Comparison of ENCODE assay signal across 1 cellular context in the genomic region with DNA sequence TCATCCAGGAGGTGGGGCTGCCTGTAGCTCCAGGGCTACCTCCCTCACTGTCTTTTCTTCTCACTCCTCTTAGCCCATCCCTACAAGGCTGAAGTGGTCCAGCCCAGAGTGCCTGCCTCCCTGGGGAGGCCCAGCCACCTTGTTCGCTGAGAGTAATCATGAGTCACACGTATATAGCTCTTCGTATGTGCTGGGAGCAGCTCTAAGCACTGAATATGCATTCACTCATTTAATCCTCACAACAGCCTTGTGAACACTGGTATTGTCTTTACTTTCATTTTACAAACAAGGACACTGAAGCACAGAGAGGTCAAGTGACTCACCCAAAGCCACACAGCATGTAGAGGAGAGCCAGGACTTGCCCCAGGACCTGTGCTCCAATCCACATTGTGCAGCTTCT.
TF ChIP-seq lines count a peak whose summit lies in the region.

No MANE protein-coding gene starts in this region.

TF ChIP-seq in IMR-90, 13 proteins besides CTCF, POLR2A, EP300 and RAD21 (continued from another document):
- TF ChIP-seq MAZ (IDR thresholded peaks at IDR 0.05; ENCODE audit: borderline replicate concordance, low read depth, low read length): no peak
- TF ChIP-seq BHLHE40 (IDR thresholded peaks at IDR 0.05; ENCODE audit: low read depth, low read length): no peak
- TF ChIP-seq, protein P1, sequence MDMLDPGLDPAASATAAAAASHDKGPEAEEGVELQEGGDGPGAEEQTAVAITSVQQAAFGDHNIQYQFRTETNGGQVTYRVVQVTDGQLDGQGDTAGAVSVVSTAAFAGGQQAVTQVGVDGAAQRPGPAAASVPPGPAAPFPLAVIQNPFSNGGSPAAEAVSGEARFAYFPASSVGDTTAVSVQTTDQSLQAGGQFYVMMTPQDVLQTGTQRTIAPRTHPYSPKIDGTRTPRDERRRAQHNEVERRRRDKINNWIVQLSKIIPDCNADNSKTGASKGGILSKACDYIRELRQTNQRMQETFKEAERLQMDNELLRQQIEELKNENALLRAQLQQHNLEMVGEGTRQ (IDR thresholded peaks at IDR 0.05; ENCODE audit: low read depth, low read length): no peak
- TF ChIP-seq SMC3 (IDR thresholded peaks at IDR 0.05; ENCODE audit: low read depth, low read length): no peak
- TF ChIP-seq MAFK (IDR thresholded peaks at IDR 0.05; ENCODE audit: low read depth, low read length): no peak
- TF ChIP-seq NFE2L2 (IDR thresholded peaks at IDR 0.05; ENCODE audit: low read depth, low read length): no peak
- TF ChIP-seq CEBPB (IDR thresholded peaks at IDR 0.05; ENCODE audit: low read depth, low read length): no peak
- no peak for TF ChIP-seq MXI1 (IDR thresholded peaks at IDR 0.05; ENCODE audit: borderline replicate concordance, low read depth, low read length)
- no peak for TF ChIP-seq FOS (IDR thresholded peaks at IDR 0.05; ENCODE audit: low read depth, low read length)
- no peak for TF ChIP-seq RCOR1 (IDR thresholded peaks at IDR 0.05; ENCODE audit: insufficient replicate concordance, low read length)
